Comparison of ENCODE assay signal across 22 cellular contexts in genomic region chr5:167952278-167952990, GRCh38.
A peak's percentile ranks its signal among the peaks of the same experiment; 100 is the strongest.
DNase-seq lines count a peak whose midpoint lies in the region; ATAC-seq, FAIRE-seq and TF ChIP-seq lines count a peak whose summit lies in the region.
"Had no signal": no experiment of that assay in that cellular context is flagged by ENCODE, and none has a peak within 500 bp of the region (broad histone marks: within the 10 kb centered on the region; RNA-seq: fewer than 3 reads in every experiment).

No MANE protein-coding gene starts in this region.

- H3K36me3 ChIP-seq in SJCRH30 (no peaks in the 10 kb centered on the region), pancreas (no peaks in the 10 kb centered on the region)
- H3K36me3 ChIP-seq: esophagus muscularis mucosa, transverse colon had no signal

- no peak for FAIRE-seq in pancreas (lab: Jason Lieb, UNC)
- FAIRE-seq: bronchial epithelial cell, islet of Langerhans had no signal

- H3K4me1 ChIP-seq in SJCRH30 (peaks cover 24% of the 10 kb centered on the region), right cardiac atrium (ENCODE audit: control insufficient read depth, insufficient read depth, low read length) (no peaks in the 10 kb centered on the region), pancreas (no peaks in the 10 kb centered on the region)
- H3K4me1 ChIP-seq: transverse colon had no signal

- H3K27ac ChIP-seq in SJCRH30, result no peak overlapping the region
- peak overlapping the region; percentile 80 for H3K27ac ChIP-seq in right cardiac atrium (ENCODE audit: low read length)
- no peak overlapping the region for H3K27ac ChIP-seq in pancreas
- H3K27ac ChIP-seq: transverse colon had no signal

- ATAC-seq in right cardiac atrium (peak; percentile 85 to 89), pancreas (peak in 3 of 4 donors; percentile 12 to 41 (median 40))
- ATAC-seq: activated CD8-positive, alpha-beta T cell treated with anti-CD3 and anti-CD28 coated beads, Interleukin-2, amount 10 ng/mL, durations not matched to agents 7 days and 5 days; activated T-cell treated with anti-CD3 and anti-CD28 coated beads, Interleukin-2, amount 50 U/mL, for 72 hours; sciatic nerve; stimulated activated naive CD8-positive, alpha-beta T cell treated with anti-CD3 and anti-CD28 coated beads, Interleukin-15, Interleukin-2, amounts not matched to agents 100 U/mL and 50 U/mL, for 24 hours had no signal

- DNase-seq in ELF-1 (ENCODE audit: low read depth, low spot score), result peak; percentile 76
- DNase-seq in SJCRH30, result peak; percentile 27 to 35
- peak; percentile 28 to 78 (median 67) for DNase-seq in right cardiac atrium
- DNase-seq in pancreas, result peak in 2 of 6 donors; percentile 16 to 50
- DNase-seq in activated T-cell treated with anti-CD3 and anti-CD28 coated beads, Interleukin-2, amount 50 U/mL, for 1 hour, result no peak
- no peak for DNase-seq in GF-D8 (lab: John Stamatoyannopoulos, UW)
- DNase-seq in GOT3 (lab: John Stamatoyannopoulos, UW), result no peak
- no peak for DNase-seq in NK-92 treated with Interleukin-12 subunit alpha and Interleukin-12 subunit beta, amount 100 ng/mL, for 24 hours (lab: John Stamatoyannopoulos, UW)
- DNase-seq: activated B cell treated with CpG ODN at 0.5 μM for 24 hours; activated CD8-positive, alpha-beta T cell treated with anti-CD3 and anti-CD28 coated beads, Interleukin-2, amount 10 ng/mL, durations not matched to agents 7 days and 5 days; activated naive CD8-positive, alpha-beta T cell treated with anti-CD3 and anti-CD28 coated beads, Interleukin-2, amount 10 ng/mL, durations not matched to agents 7 days and 5 days; activated T-cell treated with anti-CD3 and anti-CD28 coated beads, Interleukin-2, amount 50 U/mL, for 72 hours; CD8-positive, alpha-beta memory T cell; effector CD4-positive, alpha-beta T cell; NCI-H1694; nucleus accumbens; stimulated activated naive CD8-positive, alpha-beta T cell treated with anti-CD3 and anti-CD28 coated beads, Interleukin-15, Interleukin-2, amounts not matched to agents 100 U/mL and 50 U/mL, for 24 hours; transverse colon had no signal

- WGBS in right cardiac atrium, result 36% methylated on average over 19 of the region's 19 CpGs
- 39 to 42% methylated on average over 19 of the region's 19 CpGs for WGBS in pancreas, 2 donors

- no peaks in the 10 kb centered on the region for H3K9me3 ChIP-seq in SJCRH30 (replicated peaks)
- H3K9me3 ChIP-seq in right cardiac atrium (ENCODE audit: control insufficient read depth, low read length), result no peaks in the 10 kb centered on the region
- H3K9me3 ChIP-seq in pancreas, result no peaks in the 10 kb centered on the region
- H3K9me3 ChIP-seq: esophagus muscularis mucosa, transverse colon had no signal

- TF ChIP-seq CTCF in pancreas (IDR thresholded peaks at IDR 0.05), result no peak

- H3K27me3 ChIP-seq in SJCRH30, result no peaks in the 10 kb centered on the region
- H3K27me3 ChIP-seq in right cardiac atrium (ENCODE audit: control insufficient read depth, insufficient read depth), result no peaks in the 10 kb centered on the region
- H3K27me3 ChIP-seq in pancreas, result no peaks in the 10 kb centered on the region
- H3K27me3 ChIP-seq: esophagus muscularis mucosa, transverse colon had no signal

- H3K4me3 ChIP-seq in SJCRH30 (peak overlapping the region; percentile 30), right cardiac atrium (ENCODE audit: low read length) (no peak overlapping the region), pancreas (no peak overlapping the region)
- H3K4me3 ChIP-seq: transverse colon had no signal

- intact Hi-C loops in right cardiac atrium (cut with DNase I), result no loop called here
- intact Hi-C loops in pancreas (cut with DNase I), result no loop called here

Comparison
In these comparisons a context has a peak if more than half of its experiments do, and no peak if none do; other contexts are left out.
1. DNase-seq: peak in ELF-1 (single experiment), SJCRH30 (2 of 2) and right cardiac atrium (3 of 3); none in activated T-cell treated with anti-CD3 and anti-CD28 coated beads, Interleukin-2, amount 50 U/mL, for 1 hour (single experiment), GF-D8 (single experiment), GOT3 (single experiment) and NK-92 treated with Interleukin-12 subunit alpha and Interleukin-12 subunit beta, amount 100 ng/mL, for 24 hours (single experiment).